13 cellular contexts compared by ENCODE assay signal in genomic region chr17:3804503-3804931, GRCh38. TPM values are rescaled to one million over a fixed set of nuclear protein-coding genes. Genes with fewer than 3 reads are reported as not detected.
DNase-seq lines count a peak whose midpoint lies in the region; ATAC-seq and TF ChIP-seq lines count a peak whose summit lies in the region.
"Had no signal": no experiment of that assay in that cellular context is flagged by ENCODE, and none has a peak within 500 bp of the region (broad histone marks: within the 10 kb centered on the region; RNA-seq: fewer than 3 reads in every experiment).

No MANE protein-coding gene starts in this region.

- H3K36me3 Mint-ChIP-seq in Calu3 (ENCODE audit: insufficient read depth, unreplicated experiment) = peaks cover 5% of the 10 kb centered on the region

- no peak overlapping the region for H3K4me3 ChIP-seq in astrocyte of the spinal cord (ENCODE audit: low read depth, low read length)
- no peak overlapping the region for H3K4me3 ChIP-seq in WERI-Rb-1 (ENCODE audit: low read depth, low read length)
- H3K4me3 ChIP-seq: HAP-1 had no signal

- no peak overlapping the region for H3K27ac ChIP-seq in WERI-Rb-1
- H3K27ac ChIP-seq: C4-2B had no signal

- CTCF ChIA-PET in Calu3 (lab: Charles Lee) = no interaction called here

- intact Hi-C loops in Calu3 (cut with micrococcal nuclease; ENCODE audit: unreplicated experiment) = no loop called here

- H3K4me3 Mint-ChIP-seq in stimulated activated naive CD8-positive, alpha-beta T cell treated with anti-CD3 and anti-CD28 coated beads, Interleukin-15, amount 100 ng/mL, for 72 hours = no peak overlapping the region
- H3K4me3 Mint-ChIP-seq in Calu3 (ENCODE audit: low read depth, unreplicated experiment) = no peak overlapping the region
- H3K4me3 Mint-ChIP-seq: brain had no signal

- H3K27me3 ChIP-seq in WERI-Rb-1 (ENCODE audit: insufficient read depth, low read depth, severe bottlenecking) = no peaks in the 10 kb centered on the region

- BruUV-seq in Calu3 (replicated peaks; lab: Mats Ljungman, UMichigan) = no TSS peak

- peaks cover 28% of the 10 kb centered on the region for H3K36me3 ChIP-seq in WERI-Rb-1

- H3K9me3 Mint-ChIP-seq in stimulated activated naive CD8-positive, alpha-beta T cell treated with anti-CD3 and anti-CD28 coated beads, Interleukin-15, amount 100 ng/mL, for 72 hours = no peaks in the 10 kb centered on the region
- H3K9me3 Mint-ChIP-seq in Calu3 (ENCODE audit: low read depth, unreplicated experiment) = no peaks in the 10 kb centered on the region
- H3K9me3 Mint-ChIP-seq: brain had no signal

- TF ChIP-seq CTCF in astrocyte of the spinal cord (IDR thresholded peaks at IDR 0.05; ENCODE audit: low read depth, low read length) (no peak), WERI-Rb-1 (IDR thresholded peaks at IDR 0.05; ENCODE audit: low read depth, low read length) (no peak), Calu3 (IDR thresholded peaks at IDR 0.05; ENCODE audit: unreplicated experiment) (no peak)

- in situ Hi-C loops in astrocyte of the spinal cord (cut with HindIII; ENCODE audit: low sequenced_read_pairs) = no loop called here

- H3K27me3 Mint-ChIP-seq in stimulated activated naive CD8-positive, alpha-beta T cell treated with anti-CD3 and anti-CD28 coated beads, Interleukin-15, amount 100 ng/mL, for 72 hours = no peaks in the 10 kb centered on the region
- H3K27me3 Mint-ChIP-seq in Calu3 (ENCODE audit: unreplicated experiment) = no peaks in the 10 kb centered on the region

- H3K4me1 Mint-ChIP-seq in stimulated activated naive CD8-positive, alpha-beta T cell treated with anti-CD3 and anti-CD28 coated beads, Interleukin-15, amount 100 ng/mL, for 72 hours = peaks cover 65% of the 10 kb centered on the region
- no peaks in the 10 kb centered on the region for H3K4me1 Mint-ChIP-seq in Calu3 (ENCODE audit: low read depth, unreplicated experiment)
- H3K4me1 Mint-ChIP-seq: brain had no signal

- DNase-seq in stimulated activated CD4-positive, alpha-beta T cell treated with anti-CD3 and anti-CD28 coated beads, Interleukin-15, amount 100 ng/mL, for 24 hours = peak; percentile 23
- no peak for DNase-seq in stimulated activated CD4-positive, alpha-beta T cell treated with anti-CD3 and anti-CD28 coated beads, Interleukin-4, amount 100 ng/mL, for 1 hour
- DNase-seq in astrocyte of the spinal cord (ENCODE audit: low read depth, low spot score) (peak; percentile 65), WERI-Rb-1 (no peak), midbrain (lab: John Stamatoyannopoulos, UW) (no peak), Calu3 (no peak)
- DNase-seq in stimulated activated naive CD8-positive, alpha-beta T cell treated with anti-CD3 and anti-CD28 coated beads, Interleukin-15, amount 100 ng/mL, for 72 hours = peak in 1 of 2 donors; percentile 53
- DNase-seq: SW 1271, trophoblast cell had no signal

- H3K9me3 ChIP-seq in WERI-Rb-1 (ENCODE audit: severe bottlenecking) = no peaks in the 10 kb centered on the region
- H3K9me3 ChIP-seq: HAP-1 had no signal

- ATAC-seq in HG03342 (IDR thresholded peaks at IDR 0.05; ENCODE audit: unreplicated experiment) = peak; percentile 63
- peak; percentile 93 for ATAC-seq in stimulated activated naive CD8-positive, alpha-beta T cell treated with anti-CD3 and anti-CD28 coated beads, Interleukin-15, amount 100 ng/mL, for 72 hours

- no peak overlapping the region for H3K27ac Mint-ChIP-seq in stimulated activated naive CD8-positive, alpha-beta T cell treated with anti-CD3 and anti-CD28 coated beads, Interleukin-15, amount 100 ng/mL, for 72 hours
- no peak overlapping the region for H3K27ac Mint-ChIP-seq in Calu3 (ENCODE audit: unreplicated experiment)
- H3K27ac Mint-ChIP-seq: brain had no signal

RNA-seq across cellular contexts. Expression of gene ITGAE, which starts 3.5 kb away (rescaled TPM):
- 8.4 and 14.7 TPM in 2 replicates for total RNA-seq in Calu3 (2022)

RNA-seq across cellular contexts. Expression of gene NCBP3, which starts 41.5 kb away (rescaled TPM):
- total RNA-seq in Calu3 (2022) = 25.4 and 26.9 TPM in 2 replicates

Comparison
In these comparisons a context has a peak if more than half of its experiments do, and no peak if none do; other contexts are left out.
1. DNase-seq: peak in stimulated activated CD4-positive, alpha-beta T cell treated with anti-CD3 and anti-CD28 coated beads, Interleukin-15, amount 100 ng/mL, for 24 hours (single experiment) and astrocyte of the spinal cord (single experiment); none in stimulated activated CD4-positive, alpha-beta T cell treated with anti-CD3 and anti-CD28 coated beads, Interleukin-4, amount 100 ng/mL, for 1 hour (single experiment), WERI-Rb-1 (single experiment), midbrain (single experiment) and Calu3 (single experiment).